ENCODE assay signal across 31 cellular contexts in the genomic region with DNA sequence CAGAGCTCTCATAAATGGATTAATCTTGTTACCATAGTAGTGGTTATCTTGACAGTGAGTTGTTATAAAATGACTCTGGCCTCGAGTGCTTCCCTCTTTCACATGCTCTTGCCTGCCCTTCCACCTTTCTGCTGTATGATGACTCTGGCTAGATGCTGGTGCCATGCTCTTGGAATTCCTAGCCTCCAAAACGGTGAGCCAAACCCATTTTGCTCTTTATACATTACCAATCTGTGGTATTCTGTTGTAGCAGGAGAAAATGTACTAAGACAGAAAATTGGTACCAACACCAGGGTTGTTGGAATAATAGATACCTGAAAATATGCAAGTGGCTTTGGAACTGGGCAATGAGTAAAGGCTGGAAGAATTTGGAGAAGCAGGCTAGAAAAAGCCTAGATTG. TPM values are rescaled to one million over a fixed set of nuclear protein-coding genes. Genes with fewer than 3 reads are reported as not detected.
"Had no signal": no experiment of that assay in that cellular context is flagged by ENCODE, and none has a peak within 500 bp of the region (broad histone marks: within the 10 kb centered on the region; RNA-seq: fewer than 3 reads in every experiment).

No MANE protein-coding gene starts in this region.

- H3K4me1 ChIP-seq: foreskin keratinocyte, gastrocnemius medialis had no signal

- H3K4me3 ChIP-seq: coronary artery, dorsolateral prefrontal cortex, gastrocnemius medialis, heart left ventricle had no signal

- ATAC-seq: activated CD4-positive, CD25-positive, alpha-beta regulatory T cell treated with anti-CD3 and anti-CD28 coated beads, Interleukin-2, amount 50 U/mL, for 24 hours; activated CD8-positive, alpha-beta T cell treated with anti-CD3 and anti-CD28 coated beads for 36 hours; activated T-cell treated with anti-CD3 and anti-CD28 coated beads, Interleukin-2, amount 50 U/mL, for 4 hours; esophagus mucosa; foreskin keratinocyte; gastrocnemius medialis; heart left ventricle; T-helper 17 cell had no signal

- H3K9me3 ChIP-seq: gastrocnemius medialis had no signal

- H3K27ac ChIP-seq: brain microvascular endothelial cell, coronary artery, foreskin keratinocyte, gastrocnemius medialis, heart left ventricle, WERI-Rb-1 had no signal

- DNase-seq: activated B cell treated with CpG ODN at 0.5 μM for 24 hours; activated CD4-positive, alpha-beta T cell treated with anti-CD3 and anti-CD28 coated beads for 48 hours; activated CD4-positive, alpha-beta T cell treated with anti-CD3 and anti-CD28 coated beads, Interleukin-2, amount 50 U/mL, for 1 hour; activated CD4-positive, alpha-beta T cell treated with anti-CD3 and anti-CD28 coated beads, Interleukin-2, amount 50 U/mL, for 48 hours; activated CD8-positive, alpha-beta memory T cell treated with anti-CD3 and anti-CD28 coated beads for 24 hours; activated CD8-positive, alpha-beta T cell treated with anti-CD3 and anti-CD28 coated beads for 36 hours; activated effector memory CD4-positive, alpha-beta T cell treated with anti-CD3 and anti-CD28 coated beads, Interleukin-2, amount 50 U/mL, for 16 hours; activated naive CD4-positive, alpha-beta T cell; activated naive CD4-positive, alpha-beta T cell treated with anti-CD3 and anti-CD28 coated beads, Interleukin-2, amount 10 ng/mL, durations not matched to agents 7 days and 5 days; activated T-cell treated with anti-CD3 and anti-CD28 coated beads, Interleukin-2, amount 50 U/mL, for 4 hours; amniotic stem cell; anterior cingulate cortex; brain microvascular endothelial cell; dorsolateral prefrontal cortex; effector memory CD4-positive, alpha-beta T cell; endodermal cell; foreskin keratinocyte; gastrocnemius medialis; glutamatergic neuron; heart left ventricle; T-helper 1 cell; T-helper 17 cell; T1000; WERI-Rb-1 had no signal

- H3K36me3 ChIP-seq: brain microvascular endothelial cell, gastrocnemius medialis, heart left ventricle, WERI-Rb-1 had no signal

- H3K27me3 ChIP-seq: brain microvascular endothelial cell, dorsolateral prefrontal cortex, gastrocnemius medialis, heart left ventricle had no signal

- FAIRE-seq: astrocyte, bronchial epithelial cell had no signal

RNA-seq across cellular contexts. Expression of a gene that starts 38.1 kb away (rescaled TPM):
- total RNA-seq: activated CD8-positive, alpha-beta T cell treated with anti-CD3 and anti-CD28 coated beads for 36 hours; activated T-helper 1 cell treated with anti-CD3 and anti-CD28 coated beads, Interleukin-12 subunit alpha, Interleukin-12 subunit beta, Interleukin-2, Interleukin-4 antibody, amounts not matched to agents 30 ng/mL and 10 ng/mL and 1 ng/mL, durations not matched to agents 14 hours and 24 hours and 36 hours; astrocyte; cardiac septum; T-helper 17 cell had no signal
